ENCODE assay signal across 8 cellular contexts in genomic region chr1:151790940-151791651, GRCh38. TPM values are rescaled to one million over a fixed set of nuclear protein-coding genes. Genes with fewer than 3 reads are reported as not detected.
DNase-seq lines count a peak whose midpoint lies in the region; ATAC-seq and TF ChIP-seq lines count a peak whose summit lies in the region.

No MANE protein-coding gene starts in this region.

- H3K4me3 ChIP-seq in rectal smooth muscle tissue (ENCODE audit: low read length): peak overlapping the region; percentile 95

- peak overlapping the region; percentile 32 for H3K9ac ChIP-seq in rectal smooth muscle tissue (ENCODE audit: low read length)

- peaks cover 5% of the 10 kb centered on the region for H3K4me1 ChIP-seq in rectal smooth muscle tissue (ENCODE audit: control insufficient read depth, insufficient read depth, low read length)

- no peaks in the 10 kb centered on the region for H3K9me3 Mint-ChIP-seq in activated CD4-positive, alpha-beta T cell treated with anti-CD3 and anti-CD28 coated beads for 36 hours (ENCODE audit: low read depth)
- H3K9me3 Mint-ChIP-seq in activated CD8-positive, alpha-beta T cell treated with anti-CD3 and anti-CD28 coated beads for 36 hours: no peaks in the 10 kb centered on the region

- intact Hi-C loops in activated CD4-positive, alpha-beta T cell treated with anti-CD3 and anti-CD28 coated beads for 36 hours (cut with DNase I, micrococcal nuclease): loop anchor here (1.0 to 2.0 kb wide), 11 partner anchors 28 to 509 kb away; partner anchors contain the start of genes MRPL9 (in 2 of the 2), C2CD4D (in 1 of the 2), PSMB4 (in 1 of the 2) and RFX5 (in 1 of the 2)
- intact Hi-C loops in activated CD8-positive, alpha-beta T cell treated with anti-CD3 and anti-CD28 coated beads for 36 hours (cut with micrococcal nuclease): loop anchor here (5.0 kb wide), 1 partner anchor 36 kb away; no protein-coding TSS in a partner anchor
- intact Hi-C loops in head of caudate nucleus (cut with DNase I): loop anchor here (2.0 kb wide), 1 partner anchor 48 kb away; the partner anchor contains the start of gene C2CD4D

- H3K4me3 Mint-ChIP-seq in activated CD4-positive, alpha-beta T cell treated with anti-CD3 and anti-CD28 coated beads for 36 hours: peak overlapping the region; percentile 95
- peak overlapping the region; percentile 91 for H3K4me3 Mint-ChIP-seq in activated CD8-positive, alpha-beta T cell treated with anti-CD3 and anti-CD28 coated beads for 36 hours

- H3K27ac ChIP-seq in KOPT-K1 (ENCODE audit: low read depth, low read length, poor library complexity, severe bottlenecking) (peak overlapping the region; percentile 12), rectal smooth muscle tissue (ENCODE audit: low read depth, low read length) (no peak overlapping the region)

- peaks cover 18% of the 10 kb centered on the region for H3K4me1 Mint-ChIP-seq in activated CD4-positive, alpha-beta T cell treated with anti-CD3 and anti-CD28 coated beads for 36 hours
- peaks cover 23% of the 10 kb centered on the region for H3K4me1 Mint-ChIP-seq in activated CD8-positive, alpha-beta T cell treated with anti-CD3 and anti-CD28 coated beads for 36 hours (ENCODE audit: low read depth)

- no peak for ATAC-seq in activated CD4-positive, alpha-beta T cell treated with anti-CD3 and anti-CD28 coated beads for 36 hours
- ATAC-seq in activated CD8-positive, alpha-beta T cell treated with anti-CD3 and anti-CD28 coated beads for 36 hours: peak; percentile 1
- no peak for ATAC-seq in HG03378 (IDR thresholded peaks at IDR 0.05; ENCODE audit: unreplicated experiment)

- no peaks in the 10 kb centered on the region for H3K27me3 Mint-ChIP-seq in activated CD4-positive, alpha-beta T cell treated with anti-CD3 and anti-CD28 coated beads for 36 hours
- no peaks in the 10 kb centered on the region for H3K27me3 Mint-ChIP-seq in activated CD8-positive, alpha-beta T cell treated with anti-CD3 and anti-CD28 coated beads for 36 hours

- H3K27ac Mint-ChIP-seq in activated CD4-positive, alpha-beta T cell treated with anti-CD3 and anti-CD28 coated beads for 36 hours: peak overlapping the region; percentile 89
- peak overlapping the region; percentile 79 for H3K27ac Mint-ChIP-seq in activated CD8-positive, alpha-beta T cell treated with anti-CD3 and anti-CD28 coated beads for 36 hours

- H3K36me3 ChIP-seq in KOPT-K1 (ENCODE audit: insufficient read depth, low read length): no peaks in the 10 kb centered on the region
- no peaks in the 10 kb centered on the region for H3K36me3 ChIP-seq in rectal smooth muscle tissue (ENCODE audit: control insufficient read depth, insufficient read depth, low read length)

- POLR2A ChIA-PET in activated CD4-positive, alpha-beta T cell treated with anti-CD3 and anti-CD28 coated beads for 36 hours (lab: Charles Lee): interaction anchor here (0.9 to 1.7 kb wide), 4 partner anchors 28 to 463 kb away, joined by 5 to 11 read pairs (median 8); partner anchors contain the start of gene MRPL9
- POLR2A ChIA-PET in activated CD8-positive, alpha-beta T cell treated with anti-CD3 and anti-CD28 coated beads for 36 hours (lab: Charles Lee): no interaction called here

- H3K27me3 ChIP-seq in rectal smooth muscle tissue (ENCODE audit: control insufficient read depth, insufficient read depth, low read length): no peaks in the 10 kb centered on the region

- no peak for TF ChIP-seq CTCF in activated CD8-positive, alpha-beta T cell treated with anti-CD3 and anti-CD28 coated beads for 36 hours (IDR thresholded peaks at IDR 0.05)

- H3K36me3 Mint-ChIP-seq in activated CD4-positive, alpha-beta T cell treated with anti-CD3 and anti-CD28 coated beads for 36 hours (ENCODE audit: low read depth): peaks cover 3% of the 10 kb centered on the region
- no peaks in the 10 kb centered on the region for H3K36me3 Mint-ChIP-seq in activated CD8-positive, alpha-beta T cell treated with anti-CD3 and anti-CD28 coated beads for 36 hours (ENCODE audit: low read depth)

- H3K9me3 ChIP-seq in KOPT-K1 (ENCODE audit: insufficient read depth, low read length, poor library complexity, severe bottlenecking): no peaks in the 10 kb centered on the region

- CTCF ChIA-PET in activated CD4-positive, alpha-beta T cell treated with anti-CD3 and anti-CD28 coated beads for 36 hours (lab: Charles Lee): interaction anchor here (0.6 to 3.2 kb wide), 13 partner anchors 10 to 318 kb away, joined by 3 to 17 read pairs (median 5); partner anchors contain the start of gene MRPL9
- CTCF ChIA-PET in activated CD8-positive, alpha-beta T cell treated with anti-CD3 and anti-CD28 coated beads for 36 hours (lab: Charles Lee): no interaction called here

- peak; percentile 36 for DNase-seq in activated CD4-positive, alpha-beta T cell treated with anti-CD3 and anti-CD28 coated beads for 36 hours
- DNase-seq in activated CD4-positive, alpha-beta T cell treated with anti-CD3 and anti-CD28 coated beads, Interleukin-2, amount 50 U/mL, for 1 hour: no peak
- peak; percentile 29 for DNase-seq in activated CD8-positive, alpha-beta T cell treated with anti-CD3 and anti-CD28 coated beads for 36 hours
- peak in 23 of 42 donors; percentile 8 to 48 (median 26) for DNase-seq in head of caudate nucleus
- no peak for DNase-seq in GDM1 (lab: John Stamatoyannopoulos, UW)

RNA-seq across cellular contexts. Expression of gene TDRKH, which starts 0.8 kb away (rescaled TPM):
- total RNA-seq in activated CD4-positive, alpha-beta T cell treated with anti-CD3 and anti-CD28 coated beads for 36 hours: 10 to 100 TPM; 18.4 to 19.9 TPM
- 10 to 100 TPM in 1 of 2 experiments, 1 to 10 TPM in 1; 9.7 to 10.5 TPM for total RNA-seq in activated CD8-positive, alpha-beta T cell treated with anti-CD3 and anti-CD28 coated beads for 36 hours

RNA-seq across cellular contexts. Expression of gene LINGO4, which starts 14.1 kb away (rescaled TPM):
- total RNA-seq in activated CD4-positive, alpha-beta T cell treated with anti-CD3 and anti-CD28 coated beads for 36 hours: under 1 TPM; 0.09 to 0.18 TPM
- not detected for total RNA-seq in activated CD8-positive, alpha-beta T cell treated with anti-CD3 and anti-CD28 coated beads for 36 hours

RNA-seq across cellular contexts. Expression of gene MRPL9, which starts 27.8 kb away (rescaled TPM):
- 100 to 1,000 TPM; 139 to 184 TPM for total RNA-seq in activated CD4-positive, alpha-beta T cell treated with anti-CD3 and anti-CD28 coated beads for 36 hours
- total RNA-seq in activated CD8-positive, alpha-beta T cell treated with anti-CD3 and anti-CD28 coated beads for 36 hours: 100 to 1,000 TPM; 121 to 141 TPM

RNA-seq across cellular contexts. Expression of gene RORC, which starts 40.5 kb away (rescaled TPM):
- 1 to 10 TPM; 3.8 to 3.9 TPM for total RNA-seq in activated CD4-positive, alpha-beta T cell treated with anti-CD3 and anti-CD28 coated beads for 36 hours
- 1 to 10 TPM; 1.3 to 1.5 TPM for total RNA-seq in activated CD8-positive, alpha-beta T cell treated with anti-CD3 and anti-CD28 coated beads for 36 hours

RNA-seq across cellular contexts. Expression of gene C2CD4D, which starts 48.5 kb away (rescaled TPM):
- 1 to 10 TPM; 2.1 to 2.4 TPM for total RNA-seq in activated CD4-positive, alpha-beta T cell treated with anti-CD3 and anti-CD28 coated beads for 36 hours
- 1 to 10 TPM; 1.3 to 1.6 TPM for total RNA-seq in activated CD8-positive, alpha-beta T cell treated with anti-CD3 and anti-CD28 coated beads for 36 hours

Comparison
In these comparisons a context has a peak if more than half of its experiments do, and no peak if none do; other contexts are left out.
1. DNase-seq: peak in activated CD4-positive, alpha-beta T cell treated with anti-CD3 and anti-CD28 coated beads for 36 hours (single experiment), activated CD8-positive, alpha-beta T cell treated with anti-CD3 and anti-CD28 coated beads for 36 hours (single experiment) and head of caudate nucleus (23 of 42); none in activated CD4-positive, alpha-beta T cell treated with anti-CD3 and anti-CD28 coated beads, Interleukin-2, amount 50 U/mL, for 1 hour (single experiment) and GDM1 (single experiment).